1 cellular context compared by ENCODE assay signal in the genomic region with DNA sequence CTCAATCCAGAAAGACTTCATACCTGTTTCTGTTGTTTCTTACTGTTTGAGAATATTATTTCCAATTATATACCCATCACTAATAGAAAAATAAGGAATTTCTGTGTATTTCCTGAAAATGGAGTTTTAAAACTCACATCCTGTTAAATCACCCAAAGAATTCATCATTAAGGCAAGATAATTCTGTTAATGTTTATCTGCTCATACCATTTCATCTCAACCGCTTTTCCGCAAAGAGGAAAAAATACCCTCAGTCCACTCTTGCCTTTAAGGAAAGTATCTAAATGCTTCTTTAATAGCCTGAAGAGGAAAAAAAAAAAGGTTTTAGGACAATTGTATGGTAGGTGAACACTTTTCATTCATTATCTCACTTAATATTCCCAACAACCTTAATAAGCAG.
TF ChIP-seq lines count a peak whose summit lies in the region.

No MANE protein-coding gene starts in this region.

TF ChIP-seq in A549, 52 proteins besides CTCF, POLR2A, EP300 and RAD21:
- TF ChIP-seq CEBPB (IDR thresholded peaks at IDR 0.05) (no peak), ZC3H11A (IDR thresholded peaks at IDR 0.05) (no peak), ELK1 (IDR thresholded peaks at IDR 0.05; ENCODE audit: low read depth, low read length) (no peak), CHD4 (IDR thresholded peaks at IDR 0.05; ENCODE audit: borderline replicate concordance) (no peak), BCL3 (IDR thresholded peaks at IDR 0.05) (no peak), TFCP2L1 (CRISPR knock-in tag; IDR thresholded peaks at IDR 0.05) (no peak), MAX (IDR thresholded peaks at IDR 0.05) (no peak), HEYL (CRISPR knock-in tag; IDR thresholded peaks at IDR 0.05) (no peak), USF2 (IDR thresholded peaks at IDR 0.05) (no peak), FOSL2 (IDR thresholded peaks at IDR 0.05) (no peak), FOSL2 (CRISPR knock-in tag; IDR thresholded peaks at IDR 0.05) (no peak), CHD2 (IDR thresholded peaks at IDR 0.05; ENCODE audit: low read length, partially characterized antibody) (no peak), HOXA7 (CRISPR knock-in tag; IDR thresholded peaks at IDR 0.05) (no peak), RARB (CRISPR knock-in tag; IDR thresholded peaks at IDR 0.05) (no peak), KDM1A (IDR thresholded peaks at IDR 0.05; ENCODE audit: low read depth) (no peak), JUNB (IDR thresholded peaks at IDR 0.05) (no peak), NFE2L2 (conservative IDR thresholded peaks at IDR 0.05; ENCODE audit: low read length) (no peak)
- TF ChIP-seq, protein P1, sequence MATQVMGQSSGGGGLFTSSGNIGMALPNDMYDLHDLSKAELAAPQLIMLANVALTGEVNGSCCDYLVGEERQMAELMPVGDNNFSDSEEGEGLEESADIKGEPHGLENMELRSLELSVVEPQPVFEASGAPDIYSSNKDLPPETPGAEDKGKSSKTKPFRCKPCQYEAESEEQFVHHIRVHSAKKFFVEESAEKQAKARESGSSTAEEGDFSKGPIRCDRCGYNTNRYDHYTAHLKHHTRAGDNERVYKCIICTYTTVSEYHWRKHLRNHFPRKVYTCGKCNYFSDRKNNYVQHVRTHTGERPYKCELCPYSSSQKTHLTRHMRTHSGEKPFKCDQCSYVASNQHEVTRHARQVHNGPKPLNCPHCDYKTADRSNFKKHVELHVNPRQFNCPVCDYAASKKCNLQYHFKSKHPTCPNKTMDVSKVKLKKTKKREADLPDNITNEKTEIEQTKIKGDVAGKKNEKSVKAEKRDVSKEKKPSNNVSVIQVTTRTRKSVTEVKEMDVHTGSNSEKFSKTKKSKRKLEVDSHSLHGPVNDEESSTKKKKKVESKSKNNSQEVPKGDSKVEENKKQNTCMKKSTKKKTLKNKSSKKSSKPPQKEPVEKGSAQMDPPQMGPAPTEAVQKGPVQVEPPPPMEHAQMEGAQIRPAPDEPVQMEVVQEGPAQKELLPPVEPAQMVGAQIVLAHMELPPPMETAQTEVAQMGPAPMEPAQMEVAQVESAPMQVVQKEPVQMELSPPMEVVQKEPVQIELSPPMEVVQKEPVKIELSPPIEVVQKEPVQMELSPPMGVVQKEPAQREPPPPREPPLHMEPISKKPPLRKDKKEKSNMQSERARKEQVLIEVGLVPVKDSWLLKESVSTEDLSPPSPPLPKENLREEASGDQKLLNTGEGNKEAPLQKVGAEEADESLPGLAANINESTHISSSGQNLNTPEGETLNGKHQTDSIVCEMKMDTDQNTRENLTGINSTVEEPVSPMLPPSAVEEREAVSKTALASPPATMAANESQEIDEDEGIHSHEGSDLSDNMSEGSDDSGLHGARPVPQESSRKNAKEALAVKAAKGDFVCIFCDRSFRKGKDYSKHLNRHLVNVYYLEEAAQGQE (IDR thresholded peaks at IDR 0.05): no peak
